In the genomic region with DNA sequence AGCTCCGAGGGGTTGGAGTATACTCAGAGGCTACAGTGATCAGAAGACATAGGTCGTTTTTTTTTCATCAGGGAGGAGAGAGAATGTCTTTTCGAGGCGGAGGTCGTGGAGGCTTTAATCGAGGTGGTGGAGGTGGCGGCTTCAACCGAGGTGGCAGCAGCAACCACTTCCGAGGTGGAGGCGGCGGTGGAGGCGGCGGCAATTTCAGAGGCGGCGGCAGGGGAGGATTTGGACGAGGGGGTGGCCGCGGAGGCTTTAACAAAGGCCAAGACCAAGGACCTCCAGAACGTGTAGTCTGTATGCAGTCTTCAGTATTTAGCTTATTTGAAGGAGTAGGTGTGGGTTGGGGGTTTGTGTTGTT, we compare ENCODE assay signal across 8 cellular contexts. TPM values are rescaled to one million over a fixed set of nuclear protein-coding genes. Genes with fewer than 3 reads are reported as not detected.
DNase-seq lines count a peak whose midpoint lies in the region; ATAC-seq and TF ChIP-seq lines count a peak whose summit lies in the region.

No MANE protein-coding gene starts in this region.

- H3K4me1 ChIP-seq in SK-N-SH (ENCODE audit: control insufficient read depth in 1 of 2, insufficient read depth in 2 of 2, low read depth in 1 of 2, low read length in 1 of 2) (peaks cover 5 to 11% of the 10 kb centered on the region in 2 experiments; a peak in 3 of 4 replicates), ascending aorta (peaks cover 6% of the 10 kb centered on the region in 2 donors), left lung (peaks cover 12% of the 10 kb centered on the region in 2 donors)

- H3K9me3 Mint-ChIP-seq in Calu3 (ENCODE audit: low read depth, unreplicated experiment), result no peaks in the 10 kb centered on the region

- peak; percentile 1 for ATAC-seq in left lung
- no peak for ATAC-seq in GM18858 (IDR thresholded peaks at IDR 0.05; ENCODE audit: unreplicated experiment)

- TF ChIP-seq CTCF in Calu3 (IDR thresholded peaks at IDR 0.05; ENCODE audit: unreplicated experiment) (no peak), SK-N-SH (IDR thresholded peaks at IDR 0.05) (no peak), ascending aorta (IDR thresholded peaks at IDR 0.05) (no peak), left lung (IDR thresholded peaks at IDR 0.05) (no peak)

- H3K27me3 Mint-ChIP-seq in Calu3 (ENCODE audit: unreplicated experiment), result no peaks in the 10 kb centered on the region

- H3K27ac Mint-ChIP-seq in Calu3 (ENCODE audit: unreplicated experiment), result peak overlapping the region; percentile 75

- peaks cover 24% of the 10 kb centered on the region for H3K4me1 Mint-ChIP-seq in Calu3 (ENCODE audit: low read depth, unreplicated experiment)

- no peak for DNase-seq in Calu3
- no peak for DNase-seq in SK-N-SH
- no peak for DNase-seq in ascending aorta (ENCODE audit: low spot score in 2 of 2)
- DNase-seq in left lung, result peak in 1 of 2 donors; percentile 73
- peak in 2 of 3 donors; percentile 1 to 25 for DNase-seq in stimulated activated CD4-positive, alpha-beta T cell treated with anti-CD3 and anti-CD28 coated beads, TNF-alpha, amount 100 ng/mL, for 48 hours (ENCODE audit: low read depth in 3 of 3)
- DNase-seq in OCI-M1 (lab: John Stamatoyannopoulos, UW), result no peak
- DNase-seq in dedifferentiated amniotic fluid mesenchymal stem cell (ENCODE audit: extremely low spot score), result no peak

- POLR2A ChIA-PET in SK-N-SH (lab: Yijun Ruan, JAX), result no interaction called here

- no peaks in the 10 kb centered on the region for H4K20me1 ChIP-seq in SK-N-SH (ENCODE audit: insufficient read depth)

- H3K9me3 ChIP-seq in SK-N-SH (no peaks in the 10 kb centered on the region), ascending aorta (no peaks in the 10 kb centered on the region), left lung (no peaks in the 10 kb centered on the region)

- WGBS in SK-N-SH (ENCODE audit: low lambda C conversion rate), result 1% methylated on average over 19 of the region's 19 CpGs

- peaks cover 56% of the 10 kb centered on the region for H3K79me2 ChIP-seq in SK-N-SH (ENCODE audit: insufficient read depth)

- H3K27ac ChIP-seq in SK-N-SH (ENCODE audit: low read depth in 2 of 2, low read length in 1 of 2) (peak overlapping the region; percentile 88 to 94), ascending aorta (peak overlapping the region; percentile 66 to 87), left lung (peak overlapping the region; percentile 86 to 88)

- intact Hi-C loops in Calu3 (cut with micrococcal nuclease; ENCODE audit: unreplicated experiment), result loop anchor here (5.0 kb wide), 1 partner anchor 114 kb away; a partner anchor contains a TSS
- intact Hi-C loops in ascending aorta (cut with DNase I), result loop anchor here (2.0 to 10.0 kb wide), 5 partner anchors 113 to 1194 kb away; a partner anchor contains a TSS
- intact Hi-C loops in left lung (cut with DNase I), result no loop called here

- H3K9me2 ChIP-seq in SK-N-SH, result no peaks in the 10 kb centered on the region

- peak overlapping the region; percentile 91 to 100 for H3K4me3 ChIP-seq in SK-N-SH (ENCODE audit: low read depth in 2 of 2, low read length in 1 of 2)
- peak overlapping the region; percentile 68 to 80 for H3K4me3 ChIP-seq in ascending aorta
- H3K4me3 ChIP-seq in left lung, result peak overlapping the region; percentile 79 to 84

- no TSS peak for BruUV-seq in Calu3 (replicated peaks; lab: Mats Ljungman, UMichigan)

- no peaks in the 10 kb centered on the region for H3F3A ChIP-seq in SK-N-SH (replicated peaks; ENCODE audit: insufficient read depth)

- peak overlapping the region; percentile 98 for H2AFZ ChIP-seq in SK-N-SH (ENCODE audit: low read depth)

- H3K36me3 Mint-ChIP-seq in Calu3 (ENCODE audit: insufficient read depth, unreplicated experiment), result peaks cover 41% of the 10 kb centered on the region

- CTCF ChIA-PET in Calu3 (lab: Charles Lee), result no interaction called here
- CTCF ChIA-PET in SK-N-SH (lab: Yijun Ruan, JAX), result interaction anchor here (2.1 to 3.0 kb wide), 2 partner anchors 10 to 383 kb away, joined by 8 to 17 read pairs; a partner anchor contains a TSS

- TF ChIP-seq RAD21 in SK-N-SH (IDR thresholded peaks at IDR 0.05; ENCODE audit: low read length), result no peak

- H3K36me3 ChIP-seq in SK-N-SH (replicated peaks in 1 of 2; ENCODE audit: control insufficient read depth in 1 of 2, insufficient read depth in 2 of 2, low read length in 1 of 2) (peaks cover 33 to 35% of the 10 kb centered on the region in 2 experiments), ascending aorta (peaks cover 0 to 6% of the 10 kb centered on the region in 2 donors), left lung (peaks cover 0 to 26% of the 10 kb centered on the region in 2 donors)

- peak overlapping the region; percentile 93 for H3K4me2 ChIP-seq in SK-N-SH

- peak overlapping the region; percentile 88 for H3K9ac ChIP-seq in SK-N-SH

- no peak for TF ChIP-seq EP300 in SK-N-SH (IDR thresholded peaks at IDR 0.05; ENCODE audit: borderline replicate concordance in 1 of 2, low read depth in 1 of 2, low read length in 1 of 2)

- H3K27me3 ChIP-seq in SK-N-SH (ENCODE audit: insufficient read depth) (no peaks in the 10 kb centered on the region), ascending aorta (no peaks in the 10 kb centered on the region), left lung (no peaks in the 10 kb centered on the region)

- H3K4me3 Mint-ChIP-seq in Calu3 (ENCODE audit: low read depth, unreplicated experiment), result peak overlapping the region; percentile 78

TF ChIP-seq in SK-N-SH, 30 proteins besides CTCF, POLR2A, EP300 and RAD21:
- TF ChIP-seq, protein P1, sequence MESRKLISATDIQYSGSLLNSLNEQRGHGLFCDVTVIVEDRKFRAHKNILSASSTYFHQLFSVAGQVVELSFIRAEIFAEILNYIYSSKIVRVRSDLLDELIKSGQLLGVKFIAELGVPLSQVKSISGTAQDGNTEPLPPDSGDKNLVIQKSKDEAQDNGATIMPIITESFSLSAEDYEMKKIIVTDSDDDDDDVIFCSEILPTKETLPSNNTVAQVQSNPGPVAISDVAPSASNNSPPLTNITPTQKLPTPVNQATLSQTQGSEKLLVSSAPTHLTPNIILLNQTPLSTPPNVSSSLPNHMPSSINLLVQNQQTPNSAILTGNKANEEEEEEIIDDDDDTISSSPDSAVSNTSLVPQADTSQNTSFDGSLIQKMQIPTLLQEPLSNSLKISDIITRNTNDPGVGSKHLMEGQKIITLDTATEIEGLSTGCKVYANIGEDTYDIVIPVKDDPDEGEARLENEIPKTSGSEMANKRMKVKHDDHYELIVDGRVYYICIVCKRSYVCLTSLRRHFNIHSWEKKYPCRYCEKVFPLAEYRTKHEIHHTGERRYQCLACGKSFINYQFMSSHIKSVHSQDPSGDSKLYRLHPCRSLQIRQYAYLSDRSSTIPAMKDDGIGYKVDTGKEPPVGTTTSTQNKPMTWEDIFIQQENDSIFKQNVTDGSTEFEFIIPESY (IDR thresholded peaks at IDR 0.05; ENCODE audit: borderline replicate concordance, low read depth), result no peak
- TF ChIP-seq JUND (IDR thresholded peaks at IDR 0.05) (no peak), FOXJ3 (CRISPR knock-in tag; IDR thresholded peaks at IDR 0.05) (no peak), POLR2AphosphoS5 (IDR thresholded peaks at IDR 0.05; ENCODE audit: low read depth, low read length) (no peak), ELF1 (IDR thresholded peaks at IDR 0.05) (no peak), EZH2phosphoT487 (IDR thresholded peaks at IDR 0.05; ENCODE audit: borderline replicate concordance, low read depth) (no peak), TAF1 (IDR thresholded peaks at IDR 0.05; ENCODE audit: borderline replicate concordance, low read depth, low read length) (no peak), SIN3A (IDR thresholded peaks at IDR 0.05; ENCODE audit: borderline replicate concordance, low read depth, low read length) (no peak), NFIC (IDR thresholded peaks at IDR 0.05; ENCODE audit: borderline replicate concordance) (no peak), GABPA (IDR thresholded peaks at IDR 0.05; ENCODE audit: low read depth) (no peak)
- TF ChIP-seq, protein P2, sequence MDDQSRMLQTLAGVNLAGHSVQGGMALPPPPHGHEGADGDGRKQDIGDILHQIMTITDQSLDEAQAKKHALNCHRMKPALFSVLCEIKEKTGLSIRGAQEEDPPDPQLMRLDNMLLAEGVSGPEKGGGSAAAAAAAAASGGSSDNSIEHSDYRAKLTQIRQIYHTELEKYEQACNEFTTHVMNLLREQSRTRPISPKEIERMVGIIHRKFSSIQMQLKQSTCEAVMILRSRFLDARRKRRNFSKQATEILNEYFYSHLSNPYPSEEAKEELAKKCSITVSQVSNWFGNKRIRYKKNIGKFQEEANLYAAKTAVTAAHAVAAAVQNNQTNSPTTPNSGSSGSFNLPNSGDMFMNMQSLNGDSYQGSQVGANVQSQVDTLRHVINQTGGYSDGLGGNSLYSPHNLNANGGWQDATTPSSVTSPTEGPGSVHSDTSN (IDR thresholded peaks at IDR 0.05), result no peak
TF ChIP-seq in SK-N-SH: peak in this region for 0.

RNA-seq across cellular contexts. Expression of a gene that starts 0.5 kb away (rescaled TPM):
- total RNA-seq in Calu3 (2022), result 20.8 and 23.7 TPM in 2 replicates
- polyA plus RNA-seq in SK-N-SH (2012; rRNA removed), result 37.5 and 40.5 TPM in 2 replicates
- 56.8 and 90.3 TPM in 2 replicates for polyA plus RNA-seq in SK-N-SH (2012; cell fraction: cytosol; rRNA removed)
- polyA plus RNA-seq in SK-N-SH (2012; cell fraction: nucleus; rRNA removed), result 8.4 and 12.3 TPM in 2 replicates
- total RNA-seq in ascending aorta, result not detected
- 10 to 100 TPM; 11.2 to 15.3 TPM for total RNA-seq in left lung

RNA-seq across cellular contexts. Expression of a gene that starts 11.7 kb away (rescaled TPM):
- total RNA-seq in Calu3 (2022) (0.33 and 0.34 TPM in 2 replicates), ascending aorta (not detected), left lung (under 1 TPM; 0.23 to 0.24 TPM)
- 0.05 and 0.10 TPM in 2 replicates for polyA plus RNA-seq in SK-N-SH (2012; rRNA removed)
- polyA plus RNA-seq in SK-N-SH (2012; cell fraction: cytosol; rRNA removed), result 0.04 and 0.05 TPM in 2 replicates
- polyA plus RNA-seq in SK-N-SH (2012; cell fraction: nucleus; rRNA removed), result 0.06 and 0.19 TPM in 2 replicates

RNA-seq across cellular contexts. Expression of a gene that starts 14.3 kb away (rescaled TPM):
- total RNA-seq in Calu3 (2022), result 25.8 and 27.7 TPM in 2 replicates
- polyA plus RNA-seq in SK-N-SH (2012; rRNA removed), result 19.6 and 27.0 TPM in 2 replicates
- 25.4 and 30.5 TPM in 2 replicates for polyA plus RNA-seq in SK-N-SH (2012; cell fraction: cytosol; rRNA removed)
- polyA plus RNA-seq in SK-N-SH (2012; cell fraction: nucleus; rRNA removed), result 16.4 and 46.1 TPM in 2 replicates
- 17.8 TPM for total RNA-seq in ascending aorta
- 100 to 1,000 TPM in 1 of 2 donors, 10 to 100 TPM in 1; 66.8 to 115 TPM for total RNA-seq in left lung

RNA-seq across cellular contexts. Expression of a gene that starts 31.8 kb away (rescaled TPM):
- total RNA-seq in Calu3 (2022) (0.09 and 0.22 TPM in 2 replicates), ascending aorta (not detected), left lung (under 1 TPM; 0.12 to 0.18 TPM)
- polyA plus RNA-seq in SK-N-SH (2012; rRNA removed), result 0.02 TPM in 1 of 2 replicates, not detected in the other
- 0.01 and 0.03 TPM in 2 replicates for polyA plus RNA-seq in SK-N-SH (2012; cell fraction: cytosol; rRNA removed)
- polyA plus RNA-seq in SK-N-SH (2012; cell fraction: nucleus; rRNA removed), result 0.08 TPM in 2 replicates

Comparison
In these comparisons a context has a peak if more than half of its experiments do, and no peak if none do; other contexts are left out.
1. DNase-seq: peak in stimulated activated CD4-positive, alpha-beta T cell treated with anti-CD3 and anti-CD28 coated beads, TNF-alpha, amount 100 ng/mL, for 48 hours (2 of 3); none in Calu3 (single experiment), SK-N-SH (single experiment), ascending aorta (0 of 2), OCI-M1 (single experiment) and dedifferentiated amniotic fluid mesenchymal stem cell (single experiment).
2. RNA of a gene that starts 0.5 kb away (total RNA-seq): 20.8 to 23.7 TPM in Calu3 and 11.2 to 15.3 TPM in left lung; not detected in ascending aorta (single experiment); every median in the first group is over 10 times any median in the second.
3. intact Hi-C loops: an anchor here in Calu3 (5.0 kb wide) and ascending aorta (2.0 to 10.0 kb wide); none called in left lung.
4. Peak in every context shown above with its lines, with median percentiles within 50 percentile points of each other: H3K27ac ChIP-seq and H3K4me3 ChIP-seq.